21 cellular contexts compared by ENCODE assay signal in the genomic region with DNA sequence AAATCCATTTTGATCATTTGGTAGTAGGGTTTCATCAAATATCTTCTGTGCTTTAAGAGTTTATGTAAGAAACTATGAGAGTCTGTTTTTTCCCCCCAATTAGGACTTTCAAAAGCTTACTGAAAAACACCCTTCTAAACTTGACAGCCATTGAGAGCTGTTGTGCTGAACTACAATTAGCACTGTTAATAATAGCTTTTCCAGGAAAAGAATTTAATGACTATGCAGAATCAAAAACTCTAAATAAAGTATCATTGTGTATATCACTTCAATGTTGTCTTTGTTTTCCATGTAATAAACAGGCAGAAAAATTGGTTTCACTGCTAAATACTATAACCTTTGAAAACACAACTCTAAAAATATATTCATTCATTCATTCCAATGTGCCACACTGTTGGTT.
DNase-seq lines count a peak whose midpoint lies in the region; ATAC-seq and TF ChIP-seq lines count a peak whose summit lies in the region.
"Had no signal": no experiment of that assay in that cellular context is flagged by ENCODE, and none has a peak within 500 bp of the region (broad histone marks: within the 10 kb centered on the region; RNA-seq: fewer than 3 reads in every experiment).

No MANE protein-coding gene starts in this region.

- no peaks in the 10 kb centered on the region for H3K79me2 ChIP-seq in OCI-LY7 (ENCODE audit: insufficient read depth, low read depth, low read length)

- H3K4me3 ChIP-seq in IMR-90 (ENCODE audit: insufficient read depth, low read depth, low read length): no peak overlapping the region
- H3K4me3 ChIP-seq in ascending aorta: no peak overlapping the region
- H3K4me3 ChIP-seq in thoracic aorta: no peak overlapping the region
- no peak overlapping the region for H3K4me3 ChIP-seq in body of pancreas
- no peak overlapping the region for H3K4me3 ChIP-seq in OCI-LY7 (ENCODE audit: low read depth, low read length, poor library complexity, severe bottlenecking)
- H3K4me3 ChIP-seq: GM12878, Peyer's patch, SK-N-MC had no signal

- no peak overlapping the region for H3K4me2 ChIP-seq in IMR-90 (ENCODE audit: low read depth, low read length)
- H3K4me2 ChIP-seq in OCI-LY7 (ENCODE audit: low read length): no peak overlapping the region

- POLR2A ChIA-PET in IMR-90 (lab: Charles Lee; ENCODE audit: unreplicated experiment) (interaction anchor here (2.1 kb wide), 1 partner anchor 122 kb away, joined by 11 read pairs; a partner anchor contains a TSS), OCI-LY7 (lab: Charles Lee) (no interaction called here)

- H3K27me3 ChIP-seq in IMR-90 (ENCODE audit: control insufficient read depth, insufficient read depth, low read length) (no peaks in the 10 kb centered on the region), ascending aorta (no peaks in the 10 kb centered on the region), thoracic aorta (replicated peaks; ENCODE audit: insufficient read depth) (no peaks in the 10 kb centered on the region), body of pancreas (no peaks in the 10 kb centered on the region)
- H3K27me3 ChIP-seq: Peyer's patch had no signal

- peak overlapping the region; percentile 48; the same call in 1 of the 2 replicates for H3K4ac ChIP-seq in IMR-90 (ENCODE audit: low read depth, low read length)

- H3K56ac ChIP-seq in IMR-90 (ENCODE audit: extremely low read depth, insufficient read depth, low read length): 0 out of 2 replicates have a peak overlapping the region, but pooled peaks have one; percentile 17

- no peaks in the 10 kb centered on the region for H3K36me3 ChIP-seq in IMR-90 (ENCODE audit: control insufficient read depth, insufficient read depth, low read length)
- H3K36me3 ChIP-seq in ascending aorta: no peaks in the 10 kb centered on the region
- no peaks in the 10 kb centered on the region for H3K36me3 ChIP-seq in thoracic aorta
- H3K36me3 ChIP-seq in body of pancreas (replicated peaks in 1 of 2; ENCODE audit: insufficient read depth in 1 of 2, low read depth in 2 of 2): no peaks in the 10 kb centered on the region
- H3K36me3 ChIP-seq in OCI-LY7 (ENCODE audit: insufficient read depth, low read length): no peaks in the 10 kb centered on the region
- H3K36me3 ChIP-seq: Peyer's patch had no signal

- H3K9me1 ChIP-seq in IMR-90 (ENCODE audit: insufficient read depth, low read length): no peaks in the 10 kb centered on the region

- peak overlapping the region; percentile 67; the same call in 1 of the 2 replicates for H2BK120ac ChIP-seq in IMR-90 (ENCODE audit: low read depth, low read length)

- 0 out of 3 replicates have a peak overlapping the region, but pooled peaks have one; percentile 16 for H2BK15ac ChIP-seq in IMR-90 (ENCODE audit: low read depth, low read length)

- peak overlapping the region; percentile 95 for H3K18ac ChIP-seq in IMR-90 (ENCODE audit: low read depth, low read length)

- peak overlapping the region in 1 of 2 experiments; percentile 59; a peak in 3 of 4 replicates for H4K8ac ChIP-seq in IMR-90 (ENCODE audit: low read depth in 2 of 2, low read length in 2 of 2)

- H3K4me1 ChIP-seq in IMR-90 (ENCODE audit: control insufficient read depth, insufficient read depth, low read length): peaks cover 9% of the 10 kb centered on the region
- peaks cover 0 to 4% of the 10 kb centered on the region in 2 donors for H3K4me1 ChIP-seq in ascending aorta
- peaks cover 4 to 25% of the 10 kb centered on the region in 2 donors for H3K4me1 ChIP-seq in thoracic aorta (ENCODE audit: control insufficient read depth in 1 of 2, low read depth in 2 of 2)
- H3K4me1 ChIP-seq in body of pancreas: no peaks in the 10 kb centered on the region
- no peaks in the 10 kb centered on the region for H3K4me1 ChIP-seq in OCI-LY7 (ENCODE audit: insufficient read depth, low read length, poor library complexity, severe bottlenecking)
- H3K4me1 ChIP-seq: Caco-2, Peyer's patch had no signal

- no peak for ATAC-seq in IMR-90 (ENCODE audit: low read depth)
- no peak for ATAC-seq in thoracic aorta (ENCODE audit: insufficient number of reproducible peaks, low FRiP score, low read depth)
- ATAC-seq in body of pancreas: no peak
- ATAC-seq in GM19397 (IDR thresholded peaks at IDR 0.05; ENCODE audit: unreplicated experiment): no peak
- ATAC-seq: GM12878, HCT116 had no signal

- peak overlapping the region; percentile 91; the same call in 1 of the 2 replicates for H2BK20ac ChIP-seq in IMR-90 (ENCODE audit: low read depth, low read length)

- H3K27ac Mint-ChIP-seq in nephron: peak overlapping the region; percentile 52 to 98 (median 90)
- H3K27ac Mint-ChIP-seq: CD4-positive, alpha-beta memory T cell had no signal

- TF ChIP-seq POLR2A in IMR-90 (IDR thresholded peaks at IDR 0.05; ENCODE audit: low read depth, low read length) (no peak), body of pancreas (IDR thresholded peaks at IDR 0.05) (no peak)

- H3K4me1 Mint-ChIP-seq in nephron: peaks cover 39% of the 10 kb centered on the region
- H3K4me1 Mint-ChIP-seq: CD4-positive, alpha-beta memory T cell had no signal

- H3K79me1 ChIP-seq in IMR-90 (ENCODE audit: low read depth in 1 of 2, low read length in 2 of 2): no peaks in the 10 kb centered on the region

- BruUV-seq in IMR-90 (replicated peaks; lab: Mats Ljungman, UMichigan): no TSS peak
- BruUV-seq in OCI-LY7 (replicated peaks; lab: Mats Ljungman, UMichigan): no TSS peak

- peak overlapping the region; percentile 12; the same call in 1 of the 2 replicates for H4K5ac ChIP-seq in IMR-90 (ENCODE audit: low read depth, low read length)

- H3K9me3 ChIP-seq in IMR-90 (ENCODE audit: control insufficient read depth, insufficient read depth, low read length): no peaks in the 10 kb centered on the region
- no peaks in the 10 kb centered on the region for H3K9me3 ChIP-seq in ascending aorta
- no peaks in the 10 kb centered on the region for H3K9me3 ChIP-seq in thoracic aorta
- no peaks in the 10 kb centered on the region for H3K9me3 ChIP-seq in body of pancreas
- no peaks in the 10 kb centered on the region for H3K9me3 ChIP-seq in OCI-LY7 (ENCODE audit: low read length)
- H3K9me3 ChIP-seq: Caco-2, Peyer's patch had no signal

- CTCF ChIA-PET in IMR-90 (lab: Yijun Ruan, JAX): interaction anchor here (0.8 to 1.2 kb wide), 4 partner anchors 12 to 121 kb away, joined by 3 to 4 read pairs (median 4); a partner anchor contains a TSS
- CTCF ChIA-PET in OCI-LY7 (lab: Charles Lee; ENCODE audit: unreplicated experiment): no interaction called here

- no peak overlapping the region for H4K91ac ChIP-seq in IMR-90 (ENCODE audit: insufficient read depth, low read depth, low read length)

- H3K9ac ChIP-seq in IMR-90 (ENCODE audit: low read depth, low read length): no peak overlapping the region

- no peaks in the 10 kb centered on the region for H3K9me3 Mint-ChIP-seq in nephron
- H3K9me3 Mint-ChIP-seq: CD4-positive, alpha-beta memory T cell had no signal

- peak overlapping the region; percentile 93 for H2BK5ac ChIP-seq in IMR-90 (ENCODE audit: low read depth, low read length, poor library complexity, severe bottlenecking)

- no peaks in the 10 kb centered on the region for H3K36me3 Mint-ChIP-seq in nephron (ENCODE audit: low read depth)
- H3K36me3 Mint-ChIP-seq: CD4-positive, alpha-beta memory T cell had no signal

- no peak overlapping the region for H2AK9ac ChIP-seq in IMR-90 (replicated peaks; ENCODE audit: low read depth, low read length, poor library complexity)

- intact Hi-C loops in IMR-90 (cut with micrococcal nuclease) (no loop called here), ascending aorta (cut with DNase I) (no loop called here), body of pancreas (cut with DNase I) (no loop called here), OCI-LY7 (cut with micrococcal nuclease; ENCODE audit: unreplicated experiment) (no loop called here)

- in situ Hi-C loops in IMR-90 (cut with MboI; ENCODE audit: low sequenced_read_pairs): no loop called here

- no peak overlapping the region; the same call in 1 of the 2 replicates for H3K27ac ChIP-seq in IMR-90 (ENCODE audit: insufficient read depth, low read length)
- H3K27ac ChIP-seq in ascending aorta: peak overlapping the region; percentile 62 to 69
- peak overlapping the region; percentile 50 to 63 for H3K27ac ChIP-seq in thoracic aorta
- no peak overlapping the region for H3K27ac ChIP-seq in body of pancreas
- no peak overlapping the region for H3K27ac ChIP-seq in OCI-LY7 (ENCODE audit: low read depth, low read length, poor library complexity, severe bottlenecking)
- H3K27ac ChIP-seq: Peyer's patch, SK-N-MC had no signal

- no peaks in the 10 kb centered on the region for H3K9me2 ChIP-seq in OCI-LY7 (ENCODE audit: insufficient read depth, low read length)

- no peak for DNase-seq in IMR-90
- no peak for DNase-seq in ascending aorta (ENCODE audit: low spot score in 2 of 2)
- DNase-seq in thoracic aorta (ENCODE audit: low spot score): no peak
- DNase-seq in body of pancreas: no peak
- DNase-seq in OCI-LY7 (ENCODE audit: low spot score): no peak
- DNase-seq: C1 segment of cervical spinal cord; Caco-2; CD4-positive, alpha-beta memory T cell; NCI-H1048; NCI-H1694; NCI-H2029 treated with DMSO at 0.1 percent for 48 hours; NCI-H226; NCI-H510A; NCI-H69; Peyer's patch; SHP77 treated with DMSO at 0.1 percent for 48 hours had no signal

- H3K27me3 Mint-ChIP-seq in nephron (ENCODE audit: low read depth): no peaks in the 10 kb centered on the region

- no peaks in the 10 kb centered on the region for H4K20me1 ChIP-seq in IMR-90 (ENCODE audit: insufficient read depth, low read length)
- no peaks in the 10 kb centered on the region for H4K20me1 ChIP-seq in OCI-LY7 (ENCODE audit: insufficient read depth, low read length)

- no peak overlapping the region for H2AFZ ChIP-seq in IMR-90 (replicated peaks; ENCODE audit: low read length, poor library complexity)
- no peak overlapping the region for H2AFZ ChIP-seq in OCI-LY7 (ENCODE audit: low read length)

- H3K14ac ChIP-seq in IMR-90 (replicated peaks; ENCODE audit: low read depth, low read length): peak overlapping the region; percentile 45; the same call in 1 of the 2 replicates

- no peak overlapping the region for H3K23ac ChIP-seq in IMR-90 (ENCODE audit: low read depth, low read length)

- H2AK5ac ChIP-seq in IMR-90 (ENCODE audit: low read depth, low read length): no peak overlapping the region

- dilution Hi-C loops in IMR-90 (cut with HindIII; ENCODE audit: low sequenced_read_pairs, unreplicated experiment): no loop called here

- no peak for TF ChIP-seq RAD21 in IMR-90 (IDR thresholded peaks at IDR 0.05; ENCODE audit: low read length)

- H3K4me3 Mint-ChIP-seq in nephron: no peak overlapping the region
- H3K4me3 Mint-ChIP-seq: CD4-positive, alpha-beta memory T cell had no signal

- TF ChIP-seq CTCF in IMR-90 (conservative IDR thresholded peaks at IDR 0.05; ENCODE audit: low read depth, low read length): no peak
- TF ChIP-seq CTCF in ascending aorta (IDR thresholded peaks at IDR 0.05): no peak
- TF ChIP-seq CTCF in nephron (IDR thresholded peaks at IDR 0.05; ENCODE audit: unreplicated experiment in 3 of 3): no peak
- TF ChIP-seq CTCF in thoracic aorta (IDR thresholded peaks at IDR 0.05): no peak
- TF ChIP-seq CTCF in body of pancreas (IDR thresholded peaks at IDR 0.05): no peak
- no peak for TF ChIP-seq CTCF in OCI-LY7 (conservative IDR thresholded peaks at IDR 0.05; ENCODE audit: low read length)

TF ChIP-seq in IMR-90, 13 proteins besides CTCF, POLR2A, EP300 and RAD21 (continues in another document):
- no peak for TF ChIP-seq MXI1 (IDR thresholded peaks at IDR 0.05; ENCODE audit: borderline replicate concordance, low read depth, low read length)
- TF ChIP-seq FOS (IDR thresholded peaks at IDR 0.05; ENCODE audit: low read depth, low read length): no peak

Comparison
In these comparisons a context has a peak if more than half of its experiments do, and no peak if none do; other contexts are left out.
1. H3K27ac ChIP-seq: peak in ascending aorta (2 of 2) and thoracic aorta (2 of 2); none in IMR-90 (single experiment), body of pancreas (0 of 4) and OCI-LY7 (single experiment).